In genomic region chr5:90830058-90830457, GRCh38 we compare ENCODE assay signal across 21 cellular contexts.
A peak's percentile ranks its signal among the peaks of the same experiment; 100 is the strongest.
DNase-seq lines count a peak whose midpoint lies in the region; ATAC-seq, FAIRE-seq and TF ChIP-seq lines count a peak whose summit lies in the region.
"Had no signal": no experiment of that assay in that cellular context is flagged by ENCODE, and none has a peak within 500 bp of the region (broad histone marks: within the 10 kb centered on the region; RNA-seq: fewer than 3 reads in every experiment).

No MANE protein-coding gene starts in this region.

- TF ChIP-seq POLR2A in GM12891 (IDR thresholded peaks at IDR 0.05; ENCODE audit: low read depth, low read length), result no peak

- H3K4me2 ChIP-seq in hepatocyte, result peak overlapping the region; percentile 3
- H3K4me2 ChIP-seq: GM23338 had no signal

- FAIRE-seq in small intestine (lab: Jason Lieb, UNC) (peak; percentile 5), GM12891 (lab: Jason Lieb, UNC) (no peak)
- FAIRE-seq: GM12892 had no signal

- no peaks in the 10 kb centered on the region for H4K20me1 ChIP-seq in hepatocyte (ENCODE audit: insufficient read depth, poor library complexity, severe bottlenecking)

- H2AFZ ChIP-seq in hepatocyte, result no peak overlapping the region
- H2AFZ ChIP-seq: GM23338 had no signal

- BruUV-seq in A673 (replicated peaks; lab: Mats Ljungman, UMichigan), result no TSS peak

- H3K27me3 ChIP-seq in A673 (replicated peaks; ENCODE audit: insufficient read depth, low read depth, low read length, poor library complexity), result no peaks in the 10 kb centered on the region
- H3K27me3 ChIP-seq in hepatocyte, result no peaks in the 10 kb centered on the region
- no peaks in the 10 kb centered on the region for H3K27me3 ChIP-seq in small intestine (ENCODE audit: control insufficient read depth in 2 of 2, insufficient read depth in 2 of 2, low read length in 2 of 2)

- CTCF ChIA-PET in A673 (lab: Charles Lee), result no interaction called here

- H3K4me3 ChIP-seq in A673 (ENCODE audit: low read depth, low read length, poor library complexity, severe bottlenecking) (no peak overlapping the region), LNCaP clone FGC (ENCODE audit: low read depth, low read length) (no peak overlapping the region), hepatocyte (no peak overlapping the region), small intestine (ENCODE audit: low read depth in 1 of 2, low read length in 2 of 2) (no peak overlapping the region)
- H3K4me3 ChIP-seq: GM23338, HAP-1 had no signal

- H3K27ac ChIP-seq in A673 (ENCODE audit: low read depth, low read length, poor library complexity, severe bottlenecking), result no peak overlapping the region
- peak overlapping the region; percentile 65 for H3K27ac ChIP-seq in hepatocyte
- H3K27ac ChIP-seq in small intestine (ENCODE audit: low read depth in 1 of 2, low read length in 1 of 2), result no peak overlapping the region
- H3K27ac ChIP-seq: C4-2B had no signal

- peak; percentile 18 for DNase-seq in A673 (ENCODE audit: low spot score)
- DNase-seq in LNCaP clone FGC (ENCODE audit: low read depth), result peak; percentile 86
- DNase-seq in hepatocyte (ENCODE audit: low spot score), result peak; percentile 59
- DNase-seq in small intestine, result peak; percentile 75
- no peak for DNase-seq in GM12891 (ENCODE audit: insufficient read length, low spot score)
- no peak for DNase-seq in CD1c-positive myeloid dendritic cell (ENCODE audit: extremely low spot score)
- DNase-seq: DMS 273 treated with DMSO at 0.1 percent for 48 hours, DMS79 treated with DMSO at 0.1 percent for 48 hours, Karpas-422, NCI-H1694, NCI-H2081, NCI-H2171 treated with DMSO at 0.1 percent for 48 hours, NCI-H446, NCI-H526 treated with DMSO at 0.1 percent for 48 hours, OCI-M1, Right ventricle myocardium superior had no signal

- intact Hi-C loops in A673 (cut with micrococcal nuclease; ENCODE audit: unreplicated experiment), result no loop called here

- H3K9me3 ChIP-seq in A673 (ENCODE audit: low read depth, low read length, poor library complexity, severe bottlenecking) (no peaks in the 10 kb centered on the region), hepatocyte (ENCODE audit: low read depth) (no peaks in the 10 kb centered on the region), small intestine (ENCODE audit: control insufficient read depth, low read depth) (no peaks in the 10 kb centered on the region)
- H3K9me3 ChIP-seq: HAP-1 had no signal

- no peaks in the 10 kb centered on the region for H3K9me2 ChIP-seq in hepatocyte (replicated peaks; ENCODE audit: insufficient read depth)

- H3K79me2 ChIP-seq in hepatocyte, result no peaks in the 10 kb centered on the region

- H3K4me1 ChIP-seq in A673 (ENCODE audit: insufficient read depth, low read length, poor library complexity, severe bottlenecking) (no peaks in the 10 kb centered on the region), hepatocyte (ENCODE audit: insufficient read depth) (peaks cover 18% of the 10 kb centered on the region), small intestine (ENCODE audit: control insufficient read depth in 2 of 2, insufficient read depth in 1 of 2, low read depth in 1 of 2, low read length in 1 of 2) (peaks cover 0 to 1% of the 10 kb centered on the region in 2 donors)

- TF ChIP-seq CTCF in A673 (conservative IDR thresholded peaks at IDR 0.05; ENCODE audit: low read depth, low read length), result no peak
- no peak for TF ChIP-seq CTCF in LNCaP clone FGC (IDR thresholded peaks at IDR 0.05; ENCODE audit: control insufficient read depth, extremely low read depth, insufficient read depth)
- TF ChIP-seq CTCF in hepatocyte (IDR thresholded peaks at IDR 0.05; ENCODE audit: poor library complexity), result no peak

- no peak for ATAC-seq in HG02678 (IDR thresholded peaks at IDR 0.05; ENCODE audit: unreplicated experiment)
- ATAC-seq: GM23338 had no signal

- WGBS in hepatocyte (ENCODE audit: low lambda C conversion rate, missing lambda C conversion rate), result 28% methylated on average over 3 of the region's 3 CpGs
- 13 to 66% (median 44%) methylated on average over 3 of the region's 3 CpGs for WGBS in small intestine, 3 donors

- POLR2A ChIA-PET in A673 (lab: Charles Lee; ENCODE audit: low non-redundant PET), result no interaction called here

- H3K36me3 ChIP-seq in A673 (ENCODE audit: insufficient read depth, low read length, poor library complexity, severe bottlenecking), result no peaks in the 10 kb centered on the region
- no peaks in the 10 kb centered on the region for H3K36me3 ChIP-seq in hepatocyte (replicated peaks; ENCODE audit: insufficient read depth, low read depth)
- H3K36me3 ChIP-seq in small intestine (ENCODE audit: control insufficient read depth in 2 of 2, insufficient read depth in 2 of 2, low read length in 2 of 2), result no peaks in the 10 kb centered on the region

TF ChIP-seq in GM12891, 5 proteins besides CTCF, POLR2A, EP300 and RAD21:
- TF ChIP-seq TAF1 (IDR thresholded peaks at IDR 0.05; ENCODE audit: low read depth, low read length) (no peak), POLR2AphosphoS5 (IDR thresholded peaks at IDR 0.05; ENCODE audit: low read depth, low read length) (no peak), POU2F2 (IDR thresholded peaks at IDR 0.05; ENCODE audit: low read depth, low read length) (no peak), SPI1 (IDR thresholded peaks at IDR 0.05; ENCODE audit: low read depth, low read length) (no peak), PAX5 (IDR thresholded peaks at IDR 0.05; ENCODE audit: insufficient read depth, low read length, severe bottlenecking) (no peak)

Comparison
In these comparisons a context has a peak if more than half of its experiments do, and no peak if none do; other contexts are left out.
1. DNase-seq: peak in A673 (single experiment), LNCaP clone FGC (single experiment), hepatocyte (single experiment) and small intestine (single experiment); none in GM12891 (single experiment) and CD1c-positive myeloid dendritic cell (single experiment).